In the genomic region with DNA sequence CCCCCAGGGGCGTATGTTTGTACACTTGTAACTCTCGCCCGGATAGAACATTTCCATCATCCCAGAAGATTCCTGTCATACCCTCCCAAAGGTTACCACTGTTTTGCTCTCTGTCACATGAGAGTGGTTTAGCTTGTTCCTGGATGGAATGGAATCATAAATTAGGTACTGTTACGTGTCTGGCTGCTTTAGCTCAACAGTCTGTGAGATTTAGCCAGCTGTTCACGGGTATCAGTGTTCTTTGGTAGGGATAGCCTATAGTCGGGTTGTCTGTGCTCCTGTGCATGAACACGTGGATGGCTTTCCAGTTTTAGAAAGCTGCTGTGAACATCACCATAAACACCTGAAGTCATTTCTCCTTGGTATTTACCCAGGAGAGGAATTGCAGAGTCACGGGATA, we compare ENCODE assay signal across 24 cellular contexts.
"Had no signal": no experiment of that assay in that cellular context is flagged by ENCODE, and none has a peak within 500 bp of the region (broad histone marks: within the 10 kb centered on the region; RNA-seq: fewer than 3 reads in every experiment).

No MANE protein-coding gene starts in this region.

- H3K27ac ChIP-seq: esophagus squamous epithelium, lower lobe of right lung, pancreas, suprapubic skin, transverse colon, vagina had no signal

- ATAC-seq: effector memory CD8-positive, alpha-beta T cell; left colon; left ventricle myocardium superior; lower lobe of right lung; natural killer cell; pancreas; stimulated activated naive CD8-positive, alpha-beta T cell treated with anti-CD3 and anti-CD28 coated beads, Interleukin-15, amount 100 ng/mL, for 72 hours had no signal

- DNase-seq: cortex of kidney; effector memory CD8-positive, alpha-beta T cell; erythroblast; esophagus squamous epithelium; foreskin melanocyte; hypothalamus; immature natural killer cell; islet precursor cell; kidney glomerular epithelial cell; left colon; left ventricle myocardium superior; lower lobe of right lung; natural killer cell; pancreas; small intestine; stimulated activated CD4-positive, alpha-beta T cell treated with anti-CD3 and anti-CD28 coated beads, Interleukin-12 subunit alpha, Interleukin-12 subunit beta, amount 100 ng/mL, for 4 hours; stimulated activated CD4-positive, alpha-beta T cell treated with anti-CD3 and anti-CD28 coated beads, Interleukin-1b, Interleukin-23, amount 100 ng/mL, for 48 hours; stimulated activated CD4-positive, alpha-beta T cell treated with anti-CD3 and anti-CD28 coated beads, Interleukin-4, amount 100 ng/mL, for 1 hour; stimulated activated CD8-positive, alpha-beta memory T cell treated with anti-CD3 and anti-CD28 coated beads, Interleukin-4, amount 100 ng/mL, for 48 hours; stimulated activated naive CD4-positive, alpha-beta T cell; stimulated activated naive CD8-positive, alpha-beta T cell treated with anti-CD3 and anti-CD28 coated beads, Interleukin-15, amount 100 ng/mL, for 72 hours; transverse colon had no signal

- H3K4me1 ChIP-seq: pancreas, transverse colon, vagina had no signal

- H3K27me3 ChIP-seq: pancreas, suprapubic skin, transverse colon, vagina had no signal

- H3K4me3 ChIP-seq: esophagus squamous epithelium, lower lobe of right lung, pancreas, suprapubic skin, transverse colon, vagina had no signal

- H3K9me3 ChIP-seq: esophagus squamous epithelium, lower lobe of right lung, pancreas, suprapubic skin, transverse colon, vagina had no signal

- H3K36me3 ChIP-seq: esophagus squamous epithelium, lower lobe of right lung, pancreas, suprapubic skin, transverse colon, vagina had no signal
